1 cellular context compared by ENCODE assay signal in the genomic region with DNA sequence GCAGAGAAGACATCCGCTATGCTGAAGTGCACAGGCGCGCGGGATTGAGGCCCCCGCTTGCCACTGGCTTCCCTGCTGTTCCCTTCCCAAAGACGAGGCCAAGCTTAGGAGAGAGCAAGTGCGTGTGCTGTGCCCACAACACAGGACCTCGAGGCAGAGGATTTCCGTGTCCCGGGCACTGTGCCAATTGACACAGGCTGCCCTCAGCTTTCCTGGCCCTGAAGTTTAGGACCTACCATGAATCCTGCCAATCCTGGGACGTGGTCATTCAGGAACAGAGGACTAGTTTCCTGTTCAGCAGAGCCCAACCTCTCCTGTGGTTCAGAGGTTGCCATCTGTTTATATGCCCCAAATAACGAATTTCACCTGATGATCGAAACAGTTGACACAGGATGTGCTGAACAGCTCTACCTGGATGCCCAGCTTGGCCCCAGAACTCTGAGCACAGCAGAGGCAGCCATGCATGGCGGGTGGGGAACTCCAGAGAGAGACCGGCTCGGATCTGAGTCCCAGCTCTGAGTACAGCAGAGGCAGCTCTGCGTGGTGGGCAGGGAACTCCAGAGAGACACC.
TF ChIP-seq lines count a peak whose summit lies in the region.

No MANE protein-coding gene starts in this region.

TF ChIP-seq in WTC11, 78 proteins besides CTCF, POLR2A, EP300 and RAD21 (continued from another document):
- TF ChIP-seq, protein P1, sequence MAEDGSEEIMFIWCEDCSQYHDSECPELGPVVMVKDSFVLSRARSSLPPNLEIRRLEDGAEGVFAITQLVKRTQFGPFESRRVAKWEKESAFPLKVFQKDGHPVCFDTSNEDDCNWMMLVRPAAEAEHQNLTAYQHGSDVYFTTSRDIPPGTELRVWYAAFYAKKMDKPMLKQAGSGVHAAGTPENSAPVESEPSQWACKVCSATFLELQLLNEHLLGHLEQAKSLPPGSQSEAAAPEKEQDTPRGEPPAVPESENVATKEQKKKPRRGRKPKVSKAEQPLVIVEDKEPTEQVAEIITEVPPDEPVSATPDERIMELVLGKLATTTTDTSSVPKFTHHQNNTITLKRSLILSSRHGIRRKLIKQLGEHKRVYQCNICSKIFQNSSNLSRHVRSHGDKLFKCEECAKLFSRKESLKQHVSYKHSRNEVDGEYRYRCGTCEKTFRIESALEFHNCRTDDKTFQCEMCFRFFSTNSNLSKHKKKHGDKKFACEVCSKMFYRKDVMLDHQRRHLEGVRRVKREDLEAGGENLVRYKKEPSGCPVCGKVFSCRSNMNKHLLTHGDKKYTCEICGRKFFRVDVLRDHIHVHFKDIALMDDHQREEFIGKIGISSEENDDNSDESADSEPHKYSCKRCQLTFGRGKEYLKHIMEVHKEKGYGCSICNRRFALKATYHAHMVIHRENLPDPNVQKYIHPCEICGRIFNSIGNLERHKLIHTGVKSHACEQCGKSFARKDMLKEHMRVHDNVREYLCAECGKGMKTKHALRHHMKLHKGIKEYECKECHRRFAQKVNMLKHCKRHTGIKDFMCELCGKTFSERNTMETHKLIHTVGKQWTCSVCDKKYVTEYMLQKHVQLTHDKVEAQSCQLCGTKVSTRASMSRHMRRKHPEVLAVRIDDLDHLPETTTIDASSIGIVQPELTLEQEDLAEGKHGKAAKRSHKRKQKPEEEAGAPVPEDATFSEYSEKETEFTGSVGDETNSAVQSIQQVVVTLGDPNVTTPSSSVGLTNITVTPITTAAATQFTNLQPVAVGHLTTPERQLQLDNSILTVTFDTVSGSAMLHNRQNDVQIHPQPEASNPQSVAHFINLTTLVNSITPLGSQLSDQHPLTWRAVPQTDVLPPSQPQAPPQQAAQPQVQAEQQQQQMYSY (CRISPR knock-in tag; IDR thresholded peaks at IDR 0.05) = no peak
- TF ChIP-seq, protein P2, sequence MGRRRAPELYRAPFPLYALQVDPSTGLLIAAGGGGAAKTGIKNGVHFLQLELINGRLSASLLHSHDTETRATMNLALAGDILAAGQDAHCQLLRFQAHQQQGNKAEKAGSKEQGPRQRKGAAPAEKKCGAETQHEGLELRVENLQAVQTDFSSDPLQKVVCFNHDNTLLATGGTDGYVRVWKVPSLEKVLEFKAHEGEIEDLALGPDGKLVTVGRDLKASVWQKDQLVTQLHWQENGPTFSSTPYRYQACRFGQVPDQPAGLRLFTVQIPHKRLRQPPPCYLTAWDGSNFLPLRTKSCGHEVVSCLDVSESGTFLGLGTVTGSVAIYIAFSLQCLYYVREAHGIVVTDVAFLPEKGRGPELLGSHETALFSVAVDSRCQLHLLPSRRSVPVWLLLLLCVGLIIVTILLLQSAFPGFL (CRISPR knock-in tag; IDR thresholded peaks at IDR 0.05; ENCODE audit: borderline replicate concordance) = no peak
- no peak for TF ChIP-seq ATF1 (CRISPR knock-in tag; IDR thresholded peaks at IDR 0.05)
- no peak for TF ChIP-seq ZNF263 (CRISPR knock-in tag; IDR thresholded peaks at IDR 0.05; ENCODE audit: low read depth)
- no peak for TF ChIP-seq SMAD3 (CRISPR knock-in tag; IDR thresholded peaks at IDR 0.05; ENCODE audit: borderline replicate concordance)
- TF ChIP-seq GTF2I (CRISPR knock-in tag; conservative IDR thresholded peaks at IDR 0.05) = no peak
